In the genomic region with DNA sequence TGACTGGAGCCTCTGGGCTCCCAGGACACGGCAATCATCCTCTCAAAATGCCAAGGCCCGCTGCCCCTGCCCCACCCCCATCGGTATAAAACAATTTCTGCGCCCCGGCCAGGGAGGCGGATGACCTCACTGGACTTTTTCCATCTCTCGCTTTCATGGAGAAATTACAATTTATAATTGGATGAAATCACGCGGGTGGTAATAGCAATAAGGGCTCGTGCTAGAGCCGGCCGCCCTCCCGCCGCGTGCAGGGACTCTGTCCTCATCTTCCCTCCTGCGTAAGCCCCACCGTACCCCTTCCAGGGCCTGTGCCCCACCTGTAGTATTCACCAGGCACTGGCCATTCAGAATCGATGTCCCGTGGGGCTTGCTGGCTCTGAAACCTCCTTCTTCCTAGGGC, we compare ENCODE assay signal across 18 cellular contexts.
DNase-seq lines count a peak whose midpoint lies in the region; ATAC-seq and TF ChIP-seq lines count a peak whose summit lies in the region.
"Had no signal": no experiment of that assay in that cellular context is flagged by ENCODE, and none has a peak within 500 bp of the region (broad histone marks: within the 10 kb centered on the region; RNA-seq: fewer than 3 reads in every experiment).

No MANE protein-coding gene starts in this region.

- H3K4me1 Mint-ChIP-seq in neural progenitor cell = peaks cover 54% of the 10 kb centered on the region
- H3K4me1 Mint-ChIP-seq in activated T-helper 17 cell treated with anti-CD3 and anti-CD28 coated beads, Interleukin-2, amount 50 U/mL, for 72 hours = no peaks in the 10 kb centered on the region
- H3K4me1 Mint-ChIP-seq: activated CD4-positive, alpha-beta memory T cell treated with anti-CD3 and anti-CD28 coated beads, Interleukin-2, amount 10 ng/mL, durations not matched to agents 7 days and 5 days had no signal

- peaks cover 3% of the 10 kb centered on the region for H3K36me3 Mint-ChIP-seq in neural progenitor cell
- no peaks in the 10 kb centered on the region for H3K36me3 Mint-ChIP-seq in activated T-helper 17 cell treated with anti-CD3 and anti-CD28 coated beads, Interleukin-2, amount 50 U/mL, for 72 hours (ENCODE audit: low read depth)
- H3K36me3 Mint-ChIP-seq: activated naive CD8-positive, alpha-beta T cell; WTC11 had no signal

- H3K4me3 Mint-ChIP-seq in neural progenitor cell = peak overlapping the region; percentile 64
- H3K4me3 Mint-ChIP-seq in activated T-helper 17 cell treated with anti-CD3 and anti-CD28 coated beads, Interleukin-2, amount 50 U/mL, for 72 hours = no peak overlapping the region
- H3K4me3 Mint-ChIP-seq: activated CD4-positive, alpha-beta memory T cell treated with anti-CD3 and anti-CD28 coated beads, Interleukin-2, amount 10 ng/mL, durations not matched to agents 7 days and 5 days; activated naive CD8-positive, alpha-beta T cell; CD4-positive, alpha-beta T cell; nephron progenitor cell; WTC11 had no signal

- POLR2A ChIA-PET in A673 (lab: Charles Lee; ENCODE audit: low non-redundant PET) = no interaction called here

- H3K4me1 ChIP-seq in A673 (ENCODE audit: insufficient read depth, low read length, poor library complexity, severe bottlenecking) (peaks cover 43% of the 10 kb centered on the region), neural progenitor cell (peaks cover 31% of the 10 kb centered on the region)
- H3K4me1 ChIP-seq: testis had no signal

- H3K36me3 ChIP-seq in A673 (ENCODE audit: insufficient read depth, low read length, poor library complexity, severe bottlenecking) (no peaks in the 10 kb centered on the region), neural progenitor cell (no peaks in the 10 kb centered on the region)

- no peaks in the 10 kb centered on the region for H4K20me1 ChIP-seq in neural progenitor cell (ENCODE audit: low read depth)

- H2AFZ ChIP-seq in neural progenitor cell (replicated peaks) = no peak overlapping the region

- no peaks in the 10 kb centered on the region for H3F3A ChIP-seq in neural progenitor cell (ENCODE audit: low read depth)

- H3K4me2 ChIP-seq in neural progenitor cell = peak overlapping the region; percentile 3

- no peak overlapping the region for H3K27ac Mint-ChIP-seq in neural progenitor cell
- H3K27ac Mint-ChIP-seq in activated T-helper 17 cell treated with anti-CD3 and anti-CD28 coated beads, Interleukin-2, amount 50 U/mL, for 72 hours = no peak overlapping the region
- H3K27ac Mint-ChIP-seq: activated CD4-positive, alpha-beta memory T cell treated with anti-CD3 and anti-CD28 coated beads, Interleukin-2, amount 10 ng/mL, durations not matched to agents 7 days and 5 days; activated naive CD8-positive, alpha-beta T cell; CD4-positive, alpha-beta T cell; nephron progenitor cell had no signal

- intact Hi-C loops in A673 (cut with micrococcal nuclease; ENCODE audit: unreplicated experiment) = no loop called here

- no peaks in the 10 kb centered on the region for H3K79me2 ChIP-seq in neural progenitor cell (ENCODE audit: low read depth)

- H3K4me3 ChIP-seq in A673 (ENCODE audit: low read depth, low read length, poor library complexity, severe bottlenecking) (no peak overlapping the region), neural progenitor cell (no peak overlapping the region)
- H3K4me3 ChIP-seq: testis had no signal

- H3K9me3 ChIP-seq in A673 (ENCODE audit: low read depth, low read length, poor library complexity, severe bottlenecking) (no peaks in the 10 kb centered on the region), neural progenitor cell (ENCODE audit: low read depth) (no peaks in the 10 kb centered on the region)
- H3K9me3 ChIP-seq: testis had no signal

- no TSS peak for BruUV-seq in A673 (replicated peaks; lab: Mats Ljungman, UMichigan)

- H3K27ac ChIP-seq in A673 (ENCODE audit: low read depth, low read length, poor library complexity, severe bottlenecking) (peak overlapping the region; percentile 22), neural progenitor cell (no peak overlapping the region)
- H3K27ac ChIP-seq: testis had no signal

- CTCF ChIA-PET in A673 (lab: Charles Lee) = no interaction called here

- H3K27me3 ChIP-seq in A673 (replicated peaks; ENCODE audit: insufficient read depth, low read depth, low read length, poor library complexity) (no peaks in the 10 kb centered on the region), neural progenitor cell (peaks cover 19% of the 10 kb centered on the region)
- H3K27me3 ChIP-seq: testis had no signal

- no peak overlapping the region for H3K9ac ChIP-seq in neural progenitor cell

- TF ChIP-seq CTCF in A673 (conservative IDR thresholded peaks at IDR 0.05; ENCODE audit: low read depth, low read length) = no peak
- no peak for TF ChIP-seq CTCF in neural progenitor cell (IDR thresholded peaks at IDR 0.05)

- peaks cover 20% of the 10 kb centered on the region for H3K27me3 Mint-ChIP-seq in neural progenitor cell (ENCODE audit: insufficient read depth, low read depth)
- no peaks in the 10 kb centered on the region for H3K27me3 Mint-ChIP-seq in activated T-helper 17 cell treated with anti-CD3 and anti-CD28 coated beads, Interleukin-2, amount 50 U/mL, for 72 hours
- H3K27me3 Mint-ChIP-seq: activated CD4-positive, alpha-beta memory T cell treated with anti-CD3 and anti-CD28 coated beads, Interleukin-2, amount 10 ng/mL, durations not matched to agents 7 days and 5 days; activated naive CD8-positive, alpha-beta T cell; CD4-positive, alpha-beta T cell had no signal

- H3K9me3 Mint-ChIP-seq in neural progenitor cell = no peaks in the 10 kb centered on the region
- H3K9me3 Mint-ChIP-seq in activated T-helper 17 cell treated with anti-CD3 and anti-CD28 coated beads, Interleukin-2, amount 50 U/mL, for 72 hours = no peaks in the 10 kb centered on the region
- H3K9me3 Mint-ChIP-seq: activated CD4-positive, alpha-beta memory T cell treated with anti-CD3 and anti-CD28 coated beads, Interleukin-2, amount 10 ng/mL, durations not matched to agents 7 days and 5 days; CD4-positive, alpha-beta T cell; nephron progenitor cell; WTC11 had no signal

- ATAC-seq in HG03039 (IDR thresholded peaks at IDR 0.05; ENCODE audit: unreplicated experiment) = no peak
- no peak for ATAC-seq in activated T-helper 17 cell treated with anti-CD3 and anti-CD28 coated beads, Interleukin-2, amount 50 U/mL, for 72 hours (replicated peaks)
- no peak for ATAC-seq in GM18861 (IDR thresholded peaks at IDR 0.05; ENCODE audit: unreplicated experiment)
- ATAC-seq: WTC11 had no signal

- DNase-seq in A673 (ENCODE audit: low spot score) (no peak), NCI-H2227 (lab: John Stamatoyannopoulos, UW; ENCODE audit: unreplicated experiment) (peak; percentile 41), globus pallidus (ENCODE audit: low spot score) (peak; percentile 78), neural progenitor cell (ENCODE audit: low spot score) (no peak)
- DNase-seq in stimulated activated naive CD4-positive, alpha-beta T cell (lab: John Stamatoyannopoulos, UW) = no peak
- DNase-seq: activated CD4-positive, alpha-beta memory T cell treated with anti-CD3 and anti-CD28 coated beads, Interleukin-2, amount 10 ng/mL, durations not matched to agents 7 days and 5 days; activated T-cell treated with anti-CD3 and anti-CD28 coated beads, Interleukin-2, amount 50 U/mL, for 48 hours; CD4-positive, alpha-beta T cell; erythroblast; glutamatergic neuron; NCI-H510A; nephron progenitor cell; testis had no signal

Comparison
In these comparisons a context has a peak if more than half of its experiments do, and no peak if none do; other contexts are left out.
1. DNase-seq: peak in NCI-H2227 (single experiment) and globus pallidus (single experiment); none in A673 (single experiment), neural progenitor cell (single experiment) and stimulated activated naive CD4-positive, alpha-beta T cell (0 of 6).